8 cellular contexts compared by ENCODE assay signal in the genomic region with DNA sequence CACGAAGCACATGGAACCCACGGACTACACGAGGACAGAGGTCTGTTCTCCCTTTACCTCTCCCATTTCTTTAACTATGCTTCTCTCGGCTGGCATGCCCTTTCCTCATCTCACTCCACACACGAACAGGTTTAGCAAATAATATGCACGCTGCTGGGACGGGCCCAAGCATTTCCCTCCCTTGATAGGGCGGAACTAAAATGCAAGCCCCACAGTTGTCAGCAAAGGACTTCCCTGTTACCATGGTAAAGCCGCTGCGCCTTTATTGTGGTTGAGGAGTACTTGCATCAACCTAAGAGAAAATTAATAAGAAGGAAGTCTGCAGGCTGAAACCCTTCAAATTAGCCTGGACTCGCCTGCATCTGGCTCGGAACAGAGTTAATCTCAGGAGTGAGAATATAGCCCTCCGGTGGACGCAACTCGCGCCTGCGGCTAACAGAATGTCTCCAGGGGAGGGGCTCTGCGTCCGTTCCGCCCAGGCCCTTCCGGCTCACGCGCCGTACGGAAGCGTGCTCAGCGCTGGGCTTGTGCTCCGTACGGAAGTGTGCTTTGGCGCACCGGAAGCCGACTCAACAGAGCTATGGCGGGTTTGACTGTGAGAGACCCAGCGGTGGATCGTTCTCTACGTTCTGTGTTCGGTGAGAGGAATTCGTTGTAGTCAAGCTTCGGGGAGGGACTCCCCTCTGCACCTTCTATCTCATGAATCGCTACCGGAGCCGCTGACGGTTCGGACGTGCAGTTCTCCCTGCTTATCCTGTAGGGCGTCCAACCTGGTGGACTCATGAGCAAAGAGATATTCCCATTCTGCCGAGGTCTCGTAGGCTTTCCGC. TPM values are rescaled to one million over a fixed set of nuclear protein-coding genes. Genes with fewer than 3 reads are reported as not detected.
A peak's percentile ranks its signal among the peaks of the same experiment; 100 is the strongest.
DNase-seq lines count a peak whose midpoint lies in the region; ATAC-seq and TF ChIP-seq lines count a peak whose summit lies in the region.

A gene with protein sequence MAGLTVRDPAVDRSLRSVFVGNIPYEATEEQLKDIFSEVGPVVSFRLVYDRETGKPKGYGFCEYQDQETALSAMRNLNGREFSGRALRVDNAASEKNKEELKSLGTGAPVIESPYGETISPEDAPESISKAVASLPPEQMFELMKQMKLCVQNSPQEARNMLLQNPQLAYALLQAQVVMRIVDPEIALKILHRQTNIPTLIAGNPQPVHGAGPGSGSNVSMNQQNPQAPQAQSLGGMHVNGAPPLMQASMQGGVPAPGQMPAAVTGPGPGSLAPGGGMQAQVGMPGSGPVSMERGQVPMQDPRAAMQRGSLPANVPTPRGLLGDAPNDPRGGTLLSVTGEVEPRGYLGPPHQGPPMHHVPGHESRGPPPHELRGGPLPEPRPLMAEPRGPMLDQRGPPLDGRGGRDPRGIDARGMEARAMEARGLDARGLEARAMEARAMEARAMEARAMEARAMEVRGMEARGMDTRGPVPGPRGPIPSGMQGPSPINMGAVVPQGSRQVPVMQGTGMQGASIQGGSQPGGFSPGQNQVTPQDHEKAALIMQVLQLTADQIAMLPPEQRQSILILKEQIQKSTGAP (plus strand): TSS at position 555 of the 830 bp plus-strand sequence. CDS start 26 bp downstream, at position 581.

- ATAC-seq in GM19324 (IDR thresholded peaks at IDR 0.05; ENCODE audit: low FRiP score, unreplicated experiment) (peak; percentile 99), HG03460 (IDR thresholded peaks at IDR 0.05; ENCODE audit: unreplicated experiment) (peak; percentile 99), left lung (peak; percentile 100)

- peaks cover 25% of the 10 kb centered on the region for H3K36me3 Mint-ChIP-seq in activated CD4-positive, alpha-beta T cell treated with anti-CD3 and anti-CD28 coated beads, Interleukin-2, amount 10 ng/mL, durations not matched to agents 24 days and 14 days (ENCODE audit: low read depth)

- peak within 1 kb of the TSS; percentile 94 for H3K27ac Mint-ChIP-seq in activated CD4-positive, alpha-beta T cell treated with anti-CD3 and anti-CD28 coated beads, Interleukin-2, amount 10 ng/mL, durations not matched to agents 24 days and 14 days

- no peaks in the 10 kb centered on the region for H3K27me3 ChIP-seq in left lung

- peak within 1 kb of the TSS; percentile 38 to 57 for H3K4me3 ChIP-seq in left lung

- H3K4me1 ChIP-seq in left lung: peaks cover 0 to 8% of the 10 kb centered on the region in 2 donors

- peak; percentile 7 to 77 (median 52) for DNase-seq in C1 segment of cervical spinal cord (lab: John Stamatoyannopoulos, UW)
- peak; percentile 70 for DNase-seq in NCI-H524 treated with DMSO at 0.1 percent for 48 hours (lab: John Stamatoyannopoulos, UW)
- DNase-seq in activated CD4-positive, alpha-beta T cell treated with anti-CD3 and anti-CD28 coated beads, Interleukin-2, amount 10 ng/mL, durations not matched to agents 24 days and 14 days: peak; percentile 93
- peak; percentile 78 for DNase-seq in dedifferentiated amniotic fluid mesenchymal stem cell (ENCODE audit: extremely low spot score)
- DNase-seq in left lung: peak; percentile 86 to 93
- DNase-seq in stimulated activated CD4-positive, alpha-beta T cell treated with anti-CD3 and anti-CD28 coated beads, Interleukin-2, amount 100 ng/mL, for 4 hours (ENCODE audit: low read depth): peak; percentile 64

- intact Hi-C loops in activated CD4-positive, alpha-beta T cell treated with anti-CD3 and anti-CD28 coated beads, Interleukin-2, amount 10 ng/mL, durations not matched to agents 24 days and 14 days (cut with micrococcal nuclease): loop anchor here (1.0 to 10.0 kb wide), 6 partner anchors 9 to 572 kb away; a partner anchor contains a TSS
- intact Hi-C loops in left lung (cut with DNase I): no loop called here

- H3K36me3 ChIP-seq in left lung: peaks cover 0 to 27% of the 10 kb centered on the region in 2 donors

- peaks cover 2% of the 10 kb centered on the region for H3K27me3 Mint-ChIP-seq in activated CD4-positive, alpha-beta T cell treated with anti-CD3 and anti-CD28 coated beads, Interleukin-2, amount 10 ng/mL, durations not matched to agents 24 days and 14 days

- no peak for TF ChIP-seq CTCF in left lung (IDR thresholded peaks at IDR 0.05)

- peak within 1 kb of the TSS; percentile 53 to 87 for H3K27ac ChIP-seq in left lung

- H3K4me3 Mint-ChIP-seq in activated CD4-positive, alpha-beta T cell treated with anti-CD3 and anti-CD28 coated beads, Interleukin-2, amount 10 ng/mL, durations not matched to agents 24 days and 14 days: peak within 1 kb of the TSS; percentile 88

- H3K9me3 ChIP-seq in left lung: no peaks in the 10 kb centered on the region

- peaks cover 8% of the 10 kb centered on the region for H3K4me1 Mint-ChIP-seq in activated CD4-positive, alpha-beta T cell treated with anti-CD3 and anti-CD28 coated beads, Interleukin-2, amount 10 ng/mL, durations not matched to agents 24 days and 14 days

- no peaks in the 10 kb centered on the region for H3K9me3 Mint-ChIP-seq in activated CD4-positive, alpha-beta T cell treated with anti-CD3 and anti-CD28 coated beads, Interleukin-2, amount 10 ng/mL, durations not matched to agents 24 days and 14 days

RNA-seq across cellular contexts. Expression of the gene that starts here (rescaled TPM):
- total RNA-seq in activated CD4-positive, alpha-beta T cell treated with anti-CD3 and anti-CD28 coated beads, Interleukin-2, amount 10 ng/mL, durations not matched to agents 24 days and 14 days: 71.4 and 73.6 TPM in 2 replicates
- total RNA-seq in left lung: 10 to 100 TPM; 17.2 to 17.6 TPM

Comparison
In these comparisons a context has a peak if more than half of its experiments do, and no peak if none do; other contexts are left out.
1. Peak in every context shown above with its lines: DNase-seq, ATAC-seq, H3K4me3 ChIP-seq and H3K27ac ChIP-seq.